Comparison of ENCODE assay signal across 10 cellular contexts in genomic region chr2:85131116-85131515, GRCh38. TPM values are rescaled to one million over a fixed set of nuclear protein-coding genes. Genes with fewer than 3 reads are reported as not detected.
DNase-seq lines count a peak whose midpoint lies in the region; ATAC-seq, FAIRE-seq and TF ChIP-seq lines count a peak whose summit lies in the region.
"Had no signal": no experiment of that assay in that cellular context is flagged by ENCODE, and none has a peak within 500 bp of the region (broad histone marks: within the 10 kb centered on the region; RNA-seq: fewer than 3 reads in every experiment).

No MANE protein-coding gene starts in this region.

- H3K27me3 ChIP-seq in BJ (ENCODE audit: control insufficient read depth, insufficient read depth, low read length) (no peaks in the 10 kb centered on the region; the same call in 1 of the 2 replicates), GM12878 (replicated peaks in 1 of 2; ENCODE audit: control insufficient read depth in 2 of 2, insufficient read depth in 2 of 2, low read length in 1 of 2) (peaks cover 8 to 14% of the 10 kb centered on the region in 2 experiments), upper lobe of left lung (peaks cover 0 to 6% (median 0%) of the 10 kb centered on the region in 4 donors)

- no peaks in the 10 kb centered on the region for H3K36me3 ChIP-seq in BJ (ENCODE audit: control insufficient read depth, insufficient read depth, low read length)
- no peaks in the 10 kb centered on the region for H3K36me3 ChIP-seq in GM12878 (ENCODE audit: control insufficient read depth in 2 of 2, insufficient read depth in 2 of 2, low read length in 1 of 2)
- H3K36me3 ChIP-seq in upper lobe of left lung: no peaks in the 10 kb centered on the region

- H3K9ac ChIP-seq in GM12878 (ENCODE audit: control insufficient read depth, insufficient read depth, low read length): no peak overlapping the region

- POLR2A ChIA-PET in BJ (lab: Charles Lee): no interaction called here
- POLR2A ChIA-PET in GM12878 (lab: Charles Lee): interaction anchor here (0.6 kb wide), 1 partner anchor 385 kb away, joined by 8 read pairs; no protein-coding TSS in a partner anchor

- TF ChIP-seq POLR2A in GM12878 (IDR thresholded peaks at IDR 0.05; ENCODE audit: low read depth, low read length) (no peak), upper lobe of left lung (IDR thresholded peaks at IDR 0.05) (no peak)

- H2AFZ ChIP-seq in GM12878 (ENCODE audit: control insufficient read depth, low read depth, low read length): no peak overlapping the region

- BruUV-seq in GM12878 (replicated peaks; lab: Mats Ljungman, UMichigan): no TSS peak

- DNase-seq in BJ (ENCODE audit: low read depth) (no peak), HuH-7.5 (ENCODE audit: low spot score) (peak; percentile 32), GM12878 (ENCODE audit: low read depth, low spot score) (no peak), lung microvascular endothelial cell (ENCODE audit: low read depth in 2 of 2) (peak; percentile 57 to 75), hippocampal formation (lab: John Stamatoyannopoulos, UW) (no peak), upper lobe of left lung (no peak), DMS79 treated with DMSO at 0.1 percent for 48 hours (lab: John Stamatoyannopoulos, UW) (no peak)

- 19% methylated on average over 7 of the region's 7 CpGs for WGBS in GM12878 (ENCODE audit: insufficient coverage, insufficient replicate concordance, low lambda C conversion rate, missing lambda C conversion rate)
- 47 to 59% methylated on average over 7 of the region's 7 CpGs for WGBS in upper lobe of left lung, 2 donors

- CTCF ChIA-PET in BJ (lab: Yijun Ruan, JAX) (interaction anchor here (0.8 to 6.3 kb wide), 7 partner anchors 10 to 167 kb away, joined by 3 to 115 read pairs (median 8); no protein-coding TSS in a partner anchor), GM12878 (lab: Yijun Ruan, JAX) (interaction anchor here (0.7 to 0.8 kb wide), 2 partner anchors 16 to 64 kb away, joined by 3 read pairs; no protein-coding TSS in a partner anchor)

- H4K20me1 ChIP-seq in GM12878 (ENCODE audit: control insufficient read depth, insufficient read depth): no peaks in the 10 kb centered on the region

- in situ Hi-C loops in GM12878 (cut with MboI): no loop called here

- H3K9me3 ChIP-seq in GM12878 (replicated peaks; ENCODE audit: control insufficient read depth, insufficient read depth, low read length) (no peaks in the 10 kb centered on the region), upper lobe of left lung (no peaks in the 10 kb centered on the region)

- RAD21 ChIA-PET in GM12878 (lab: Charles Lee; ENCODE audit: unreplicated experiment): no interaction called here

- TF ChIP-seq CTCF in BJ (IDR thresholded peaks at IDR 0.05; ENCODE audit: insufficient read depth, low read depth, low read length) (peak; percentile 56), GM12878 (IDR thresholded peaks at IDR 0.05 in 2 of 3, conservative IDR thresholded peaks at IDR 0.05 in 1 of 3; ENCODE audit: control insufficient read depth in 2 of 3, extremely low read depth in 1 of 3, insufficient read depth in 1 of 3, low read depth in 3 of 3, low read length in 3 of 3) (peak in 2 of 3 experiments; percentile 30 to 36; a peak in 3 of 6 replicates), upper lobe of left lung (IDR thresholded peaks at IDR 0.05) (peak in 3 of 6 experiments; percentile 18 to 30 (median 19))

- 0 out of 3 replicates have a peak, but pooled peaks have one; percentile 36 for ATAC-seq in GM12878
- no peak for ATAC-seq in HG03045 (IDR thresholded peaks at IDR 0.05; ENCODE audit: unreplicated experiment)
- no peak for ATAC-seq in upper lobe of left lung (ENCODE audit: low FRiP score in 2 of 2)

- SMC1A ChIA-PET in GM12878 (lab: Charles Lee; ENCODE audit: uncharacterized antibody, unreplicated experiment): no interaction called here

- peak; percentile 27 for FAIRE-seq in GM12878 (lab: Jason Lieb, UNC)
- FAIRE-seq: endometrium had no signal

- H3K4me3 ChIP-seq in BJ (ENCODE audit: low read depth, low read length): no peak overlapping the region
- no peak overlapping the region for H3K4me3 ChIP-seq in GM12878
- H3K4me3 ChIP-seq in upper lobe of left lung: no peak overlapping the region

- H3K79me2 ChIP-seq in GM12878 (ENCODE audit: control insufficient read depth, insufficient read depth, low read length): no peaks in the 10 kb centered on the region

- H3K27ac ChIP-seq in GM12878 (ENCODE audit: control insufficient read depth, insufficient read depth) (no peak overlapping the region), upper lobe of left lung (no peak overlapping the region)

- TF ChIP-seq RAD21 in GM12878 (IDR thresholded peaks at IDR 0.05; ENCODE audit: insufficient read depth, low read depth, low read length): no peak

- H3K4me2 ChIP-seq in GM12878 (ENCODE audit: control insufficient read depth, insufficient read depth): no peak overlapping the region

- no peak for TF ChIP-seq EP300 in GM12878 (IDR thresholded peaks at IDR 0.05; ENCODE audit: borderline replicate concordance in 1 of 2, control insufficient read depth in 1 of 2, low read depth in 2 of 2, low read length in 2 of 2)
- TF ChIP-seq EP300 in upper lobe of left lung (IDR thresholded peaks at IDR 0.05): no peak

- intact Hi-C loops in GM12878 (cut with micrococcal nuclease; ENCODE audit: unreplicated experiment): loop anchor here (5.0 kb wide), 1 partner anchor 156 kb away; no protein-coding TSS in a partner anchor

- H3K4me1 ChIP-seq in GM12878 (ENCODE audit: control insufficient read depth, insufficient read depth, low read length): no peaks in the 10 kb centered on the region
- H3K4me1 ChIP-seq in upper lobe of left lung: peaks cover 13 to 38% (median 20%) of the 10 kb centered on the region in 4 donors

TF ChIP-seq in GM12878, 131 proteins besides CTCF, POLR2A, EP300 and RAD21 (continues in another document):
- TF ChIP-seq USF2 (IDR thresholded peaks at IDR 0.05; ENCODE audit: borderline replicate concordance, low read depth, low read length) (no peak), SMARCA5 (IDR thresholded peaks at IDR 0.05) (no peak), BRCA1 (IDR thresholded peaks at IDR 0.05; ENCODE audit: low read depth, low read length) (no peak), IKZF1 (conservative IDR thresholded peaks at IDR 0.05) (no peak), YBX1 (IDR thresholded peaks at IDR 0.05) (no peak), SREBF2 (IDR thresholded peaks at IDR 0.05; ENCODE audit: low read length) (no peak), NR2F1 (conservative IDR thresholded peaks at IDR 0.05) (no peak), RELA (IDR thresholded peaks at IDR 0.05; ENCODE audit: borderline replicate concordance, partially characterized antibody) (no peak), SPI1 (IDR thresholded peaks at IDR 0.05; ENCODE audit: borderline replicate concordance, insufficient read depth, low read depth, low read length) (no peak), RBBP5 (conservative IDR thresholded peaks at IDR 0.05) (no peak), ASH2L (IDR thresholded peaks at IDR 0.05; ENCODE audit: borderline replicate concordance, low read depth) (no peak), NR2C1 (IDR thresholded peaks at IDR 0.05) (no peak), LARP7 (IDR thresholded peaks at IDR 0.05) (no peak), ZBED1 (IDR thresholded peaks at IDR 0.05; ENCODE audit: borderline replicate concordance) (no peak), TAF1 (IDR thresholded peaks at IDR 0.05; ENCODE audit: borderline replicate concordance, low read depth, low read length) (no peak), RCOR1 (conservative IDR thresholded peaks at IDR 0.05; ENCODE audit: low read depth, low read length) (no peak), RAD51 (IDR thresholded peaks at IDR 0.05) (no peak)
- TF ChIP-seq, protein P1, sequence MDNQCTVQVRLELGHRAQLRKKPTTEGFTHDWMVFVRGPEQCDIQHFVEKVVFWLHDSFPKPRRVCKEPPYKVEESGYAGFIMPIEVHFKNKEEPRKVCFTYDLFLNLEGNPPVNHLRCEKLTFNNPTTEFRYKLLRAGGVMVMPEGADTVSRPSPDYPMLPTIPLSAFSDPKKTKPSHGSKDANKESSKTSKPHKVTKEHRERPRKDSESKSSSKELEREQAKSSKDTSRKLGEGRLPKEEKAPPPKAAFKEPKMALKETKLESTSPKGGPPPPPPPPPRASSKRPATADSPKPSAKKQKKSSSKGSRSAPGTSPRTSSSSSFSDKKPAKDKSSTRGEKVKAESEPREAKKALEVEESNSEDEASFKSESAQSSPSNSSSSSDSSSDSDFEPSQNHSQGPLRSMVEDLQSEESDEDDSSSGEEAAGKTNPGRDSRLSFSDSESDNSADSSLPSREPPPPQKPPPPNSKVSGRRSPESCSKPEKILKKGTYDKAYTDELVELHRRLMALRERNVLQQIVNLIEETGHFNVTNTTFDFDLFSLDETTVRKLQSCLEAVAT (IDR thresholded peaks at IDR 0.05): no peak

RNA-seq across cellular contexts. Expression of gene TCF7L1, which starts 2.1 kb away (rescaled TPM):
- 1.9 and 3.2 TPM in 2 replicates for polyA plus RNA-seq in BJ (2011; rRNA removed)
- 2.9 and 5.0 TPM in 2 replicates for polyA minus RNA-seq in BJ (2011; rRNA and poly(A)+ RNA removed)
- total RNA-seq in GM12878 (2013; cell fraction: nucleolus; rRNA removed): not detected in 2 replicates
- not detected in 2 replicates for total RNA-seq in GM12878 (2014; rRNA removed)
- not detected in 2 replicates for total RNA-seq in GM12878 (2014; rRNA removed; fragmentation: Illumina TruSeq; extraction: Trizol)
- 0.10 TPM in 1 of 2 replicates, not detected in the other for total RNA-seq in GM12878 (2021)
- not detected for polyA plus RNA-seq in GM12878 (2011; ENCODE audit: low read depth)
- polyA plus RNA-seq in GM12878 (2011; rRNA removed): not detected in 2 replicates
- not detected in 2 replicates for polyA plus RNA-seq in GM12878 (2011; cell fraction: cytosol; rRNA removed)
- not detected in 2 replicates for polyA plus RNA-seq in GM12878 (2011; cell fraction: nucleus; rRNA removed)
- 0.08 TPM in 2 replicates for polyA plus RNA-seq in GM12878 (2012)
- polyA plus RNA-seq in GM12878 (2014; fragmentation: Illumina TruSeq; extraction: Trizol): 0.03 and 0.05 TPM in 2 replicates
- not detected for polyA plus RNA-seq in GM12878 (2014; fragmentation: Nextera tagmentation; extraction: Ambion mirVana)
- not detected in 2 replicates for polyA plus RNA-seq in GM12878 (2014; rRNA removed)
- polyA plus RNA-seq in GM12878 (2016; fragmentation: Nextera tagmentation; extraction: Ambion mirVana): under 1 TPM in 1 of 2 experiments, not detected in 1; 0.11 TPM
- polyA minus RNA-seq in GM12878 (2011; rRNA and poly(A)+ RNA removed): not detected in 2 replicates
- polyA minus RNA-seq in GM12878 (2011; cell fraction: cytosol; rRNA and poly(A)+ RNA removed): not detected in 2 replicates
- polyA minus RNA-seq in GM12878 (2011; cell fraction: nucleus; rRNA and poly(A)+ RNA removed): not detected in 2 replicates
- 2.8 and 7.5 TPM in 2 replicates for total RNA-seq in lung microvascular endothelial cell
- total RNA-seq in upper lobe of left lung: 10 to 100 TPM in 4 of 6 donors, 1 to 10 TPM in 2; 7.3 to 18.4 (median 11.2) TPM
- total RNA-seq: HT-29 had no signal

Comparison
In these comparisons a context has a peak if more than half of its experiments do, and no peak if none do; other contexts are left out.
1. DNase-seq: peak in HuH-7.5 (single experiment) and lung microvascular endothelial cell (2 of 2); none in BJ (single experiment), GM12878 (single experiment), hippocampal formation (0 of 2), upper lobe of left lung (0 of 2) and DMS79 treated with DMSO at 0.1 percent for 48 hours (single experiment).